Comparison of ENCODE assay signal across 29 cellular contexts in the genomic region with DNA sequence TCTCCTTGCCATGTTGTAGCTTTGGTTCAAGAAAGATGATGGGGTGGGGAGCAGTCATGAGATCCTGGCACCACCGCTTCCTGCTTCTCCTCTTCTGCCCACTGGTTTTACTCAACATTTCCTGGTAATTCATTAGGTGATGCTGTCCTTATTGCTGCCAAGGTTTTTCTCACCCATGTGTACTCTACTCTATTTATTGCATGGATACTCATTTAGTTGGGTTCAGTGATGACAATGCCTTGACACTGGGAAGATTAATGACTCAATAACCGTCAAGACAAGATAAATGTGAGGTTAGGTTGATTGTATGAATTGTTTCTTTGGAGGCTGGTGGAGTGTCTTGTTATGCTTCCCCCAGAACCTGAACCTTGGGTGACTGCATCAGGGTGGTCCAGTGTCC.
"Had no signal": no experiment of that assay in that cellular context is flagged by ENCODE, and none has a peak within 500 bp of the region (broad histone marks: within the 10 kb centered on the region; RNA-seq: fewer than 3 reads in every experiment).

No MANE protein-coding gene starts in this region.

- H2AFZ ChIP-seq: parathyroid adenoma had no signal

- H3K4me1 ChIP-seq: parathyroid adenoma, right lobe of liver had no signal

- H3K9me3 ChIP-seq: adrenal gland, ascending aorta, neutrophil, right lobe of liver had no signal

- H3K27ac ChIP-seq: adrenal gland, ascending aorta, brain microvascular endothelial cell, gastroesophageal sphincter, neutrophil, parathyroid adenoma, right lobe of liver, skin epidermis, tibial artery had no signal

- ATAC-seq: activated CD4-positive, alpha-beta T cell treated with anti-CD3 and anti-CD28 coated beads for 36 hours; activated T-cell treated with anti-CD3 and anti-CD28 coated beads, Interleukin-2, amount 50 U/mL, for 4 hours; gastroesophageal sphincter; left colon; natural killer cell treated with Interleukin-12 subunit alpha and Interleukin-12 subunit beta and Interleukin-15 and Interleukin-18, amount 100 ng/mL, for 72 hours; right lobe of liver; stimulated activated naive CD8-positive, alpha-beta T cell treated with anti-CD3 and anti-CD28 coated beads, Interleukin-15, amount 100 ng/mL, for 72 hours had no signal

- H3K36me3 ChIP-seq: adrenal gland, ascending aorta, brain microvascular endothelial cell, gastroesophageal sphincter, neutrophil, right lobe of liver, tibial artery had no signal

- DNase-seq: activated B cell treated with CpG ODN at 0.5 μM for 24 hours; activated CD4-positive, alpha-beta T cell treated with anti-CD3 and anti-CD28 coated beads for 36 hours; activated CD4-positive, alpha-beta T cell treated with anti-CD3 and anti-CD28 coated beads, Interleukin-2, amount 50 U/mL, for 4 hours; activated CD8-positive, alpha-beta memory T cell treated with anti-CD3 and anti-CD28 coated beads, Interleukin-2, amount 50 U/mL, for 48 hours; activated naive CD4-positive, alpha-beta T cell; activated T-cell treated with anti-CD3 and anti-CD28 coated beads, Interleukin-2, amount 50 U/mL, for 4 hours; adrenal gland; brain microvascular endothelial cell; caudate nucleus; effector CD8-positive, alpha-beta T cell; erythroblast; head of caudate nucleus; hypothalamus; left colon; right lobe of liver; stimulated activated CD4-positive, alpha-beta T cell treated with anti-CD3 and anti-CD28 coated beads, Interleukin-1b, Interleukin-23, amount 100 ng/mL, for 48 hours; stimulated activated naive CD8-positive, alpha-beta T cell treated with anti-CD3 and anti-CD28 coated beads, Interleukin-15, amount 100 ng/mL, for 72 hours; T1000; tibial artery had no signal

- H3K36me3 Mint-ChIP-seq: activated naive CD8-positive, alpha-beta T cell; memory B cell; natural killer cell treated with Interleukin-12 subunit alpha and Interleukin-12 subunit beta and Interleukin-15 and Interleukin-18, amount 100 ng/mL, for 72 hours had no signal

- H3K9me3 Mint-ChIP-seq: activated T-helper 2 cell treated with anti-CD3 and anti-CD28 coated beads, Interferon-gamma antibody, Interleukin-2, Interleukin-4, amounts not matched to agents 10 μg/mL and 5 μg/mL and 100 μg/mL, durations not matched to agents 14 hours and 24 hours and 36 hours; memory B cell; natural killer cell treated with Interleukin-12 subunit alpha and Interleukin-12 subunit beta and Interleukin-15 and Interleukin-18, amount 100 ng/mL, for 72 hours; stimulated activated naive CD8-positive, alpha-beta T cell treated with anti-CD3 and anti-CD28 coated beads, Interleukin-15, amount 100 ng/mL, for 72 hours had no signal

- H3K4me3 ChIP-seq: adrenal gland, ascending aorta, gastroesophageal sphincter, right lobe of liver, skin epidermis, tibial artery had no signal

- H3K9ac ChIP-seq: parathyroid adenoma had no signal

- H3K4me3 Mint-ChIP-seq: activated B cell treated with CpG ODN at 0.5 μM for 24 hours; activated CD4-positive, alpha-beta T cell treated with anti-CD3 and anti-CD28 coated beads for 36 hours; activated naive CD8-positive, alpha-beta T cell; activated T-cell treated with anti-CD3 and anti-CD28 coated beads, Interleukin-2, amount 50 U/mL, for 4 hours; dendritic cell treated with granulocyte-macrophage colony-stimulating factor and Interleukin-4, amounts not matched to agents 40 ng/mL and 50 ng/mL, for 4 days; memory B cell; natural killer cell treated with Interleukin-12 subunit alpha and Interleukin-12 subunit beta and Interleukin-15 and Interleukin-18, amount 100 ng/mL, for 72 hours; stimulated activated naive CD8-positive, alpha-beta T cell treated with anti-CD3 and anti-CD28 coated beads, Interleukin-15, amount 100 ng/mL, for 72 hours had no signal

- H3K79me2 ChIP-seq: parathyroid adenoma had no signal

- H3K27me3 ChIP-seq: adrenal gland, ascending aorta, brain microvascular endothelial cell, gastroesophageal sphincter, neutrophil, right lobe of liver, tibial artery had no signal

- H3K4me1 Mint-ChIP-seq: activated B cell treated with CpG ODN at 0.5 μM for 24 hours; activated CD4-positive, alpha-beta T cell treated with anti-CD3 and anti-CD28 coated beads for 36 hours; memory B cell; stimulated activated naive CD8-positive, alpha-beta T cell treated with anti-CD3 and anti-CD28 coated beads, Interleukin-15, amount 100 ng/mL, for 72 hours had no signal

- H3K27ac Mint-ChIP-seq: activated B cell treated with CpG ODN at 0.5 μM for 24 hours; activated CD4-positive, alpha-beta T cell treated with anti-CD3 and anti-CD28 coated beads for 36 hours; activated naive CD8-positive, alpha-beta T cell; activated T-helper 2 cell treated with anti-CD3 and anti-CD28 coated beads, Interferon-gamma antibody, Interleukin-2, Interleukin-4, amounts not matched to agents 10 μg/mL and 5 μg/mL and 100 μg/mL, durations not matched to agents 14 hours and 24 hours and 36 hours; dendritic cell treated with granulocyte-macrophage colony-stimulating factor and Interleukin-4, amounts not matched to agents 40 ng/mL and 50 ng/mL, for 4 days; memory B cell; natural killer cell treated with Interleukin-12 subunit alpha and Interleukin-12 subunit beta and Interleukin-15 and Interleukin-18, amount 100 ng/mL, for 72 hours; stimulated activated naive CD8-positive, alpha-beta T cell treated with anti-CD3 and anti-CD28 coated beads, Interleukin-15, amount 100 ng/mL, for 72 hours had no signal
